Comparison of ENCODE assay signal across 16 cellular contexts in the genomic region with DNA sequence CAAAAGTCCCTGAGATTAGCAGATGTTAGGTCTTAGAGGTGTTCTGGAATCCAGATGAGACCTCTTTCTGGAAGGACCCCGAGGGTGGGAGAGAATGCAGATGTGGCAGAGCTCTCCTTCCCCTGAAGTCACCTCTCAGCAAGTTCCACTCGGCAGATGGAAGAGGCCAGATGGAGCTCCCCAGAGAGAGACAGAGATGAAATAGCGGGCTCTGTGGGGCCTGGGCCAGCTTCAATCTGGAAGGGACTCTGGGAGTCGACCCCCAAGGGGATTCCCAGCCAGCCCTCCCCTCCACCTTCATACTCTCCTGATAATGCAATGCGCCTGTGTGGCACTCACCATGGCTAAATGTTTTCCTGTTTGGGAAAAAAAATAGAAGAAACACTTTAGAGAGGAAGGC.
"Had no signal": no experiment of that assay in that cellular context is flagged by ENCODE, and none has a peak within 500 bp of the region (broad histone marks: within the 10 kb centered on the region; RNA-seq: fewer than 3 reads in every experiment).

No MANE protein-coding gene starts in this region.

- H3K4me3 ChIP-seq: esophagus squamous epithelium, tibial artery had no signal

- DNase-seq: activated CD4-positive, alpha-beta memory T cell treated with anti-CD3 and anti-CD28 coated beads, Interleukin-2, amount 10 ng/mL, durations not matched to agents 7 days and 5 days; activated CD4-positive, alpha-beta T cell treated with anti-CD3 and anti-CD28 coated beads for 48 hours; activated CD4-positive, CD25-positive, alpha-beta regulatory T cell; activated CD8-positive, alpha-beta memory T cell treated with anti-CD3 and anti-CD28 coated beads, Interleukin-2, amount 10 ng/mL, durations not matched to agents 7 days and 5 days; activated naive CD4-positive, alpha-beta T cell; activated naive CD8-positive, alpha-beta T cell treated with anti-CD3 and anti-CD28 coated beads for 36 hours; amniotic stem cell; effector memory CD8-positive, alpha-beta T cell; esophagus squamous epithelium; mesenchymal stem cell; stimulated activated naive CD4-positive, alpha-beta T cell; T-helper 9 cell; tibial artery had no signal

- ATAC-seq: activated CD8-positive, alpha-beta memory T cell treated with anti-CD3 and anti-CD28 coated beads, Interleukin-2, amount 10 ng/mL, durations not matched to agents 7 days and 5 days; activated T-helper 17 cell treated with anti-CD3 and anti-CD28 coated beads, Interleukin-2, amount 50 U/mL, for 72 hours; effector memory CD8-positive, alpha-beta T cell; natural killer cell treated with Interleukin-12 subunit alpha and Interleukin-12 subunit beta and Interleukin-15 and Interleukin-18, amount 100 ng/mL, for 72 hours had no signal

- H3K36me3 ChIP-seq: esophagus squamous epithelium, tibial artery had no signal

- H3K9me3 ChIP-seq: esophagus squamous epithelium, tibial artery had no signal

- H3K4me3 Mint-ChIP-seq: activated CD4-positive, alpha-beta memory T cell treated with anti-CD3 and anti-CD28 coated beads, Interleukin-2, amount 10 ng/mL, durations not matched to agents 7 days and 5 days; activated CD8-positive, alpha-beta memory T cell treated with anti-CD3 and anti-CD28 coated beads, Interleukin-2, amount 10 ng/mL, durations not matched to agents 7 days and 5 days; activated naive CD8-positive, alpha-beta T cell treated with anti-CD3 and anti-CD28 coated beads for 36 hours; activated T-helper 17 cell treated with anti-CD3 and anti-CD28 coated beads, Interleukin-2, amount 50 U/mL, for 72 hours; effector memory CD8-positive, alpha-beta T cell; natural killer cell treated with Interleukin-12 subunit alpha and Interleukin-12 subunit beta and Interleukin-15 and Interleukin-18, amount 100 ng/mL, for 72 hours had no signal

- H3K27ac Mint-ChIP-seq: activated CD4-positive, alpha-beta memory T cell treated with anti-CD3 and anti-CD28 coated beads, Interleukin-2, amount 10 ng/mL, durations not matched to agents 7 days and 5 days; activated CD8-positive, alpha-beta memory T cell treated with anti-CD3 and anti-CD28 coated beads, Interleukin-2, amount 10 ng/mL, durations not matched to agents 7 days and 5 days; activated naive CD8-positive, alpha-beta T cell treated with anti-CD3 and anti-CD28 coated beads for 36 hours; activated T-helper 17 cell treated with anti-CD3 and anti-CD28 coated beads, Interleukin-2, amount 50 U/mL, for 72 hours; natural killer cell treated with Interleukin-12 subunit alpha and Interleukin-12 subunit beta and Interleukin-15 and Interleukin-18, amount 100 ng/mL, for 72 hours had no signal

- H3K9me3 Mint-ChIP-seq: activated CD4-positive, alpha-beta memory T cell treated with anti-CD3 and anti-CD28 coated beads, Interleukin-2, amount 10 ng/mL, durations not matched to agents 7 days and 5 days; activated naive CD8-positive, alpha-beta T cell treated with anti-CD3 and anti-CD28 coated beads for 36 hours; activated T-helper 17 cell treated with anti-CD3 and anti-CD28 coated beads, Interleukin-2, amount 50 U/mL, for 72 hours; effector memory CD8-positive, alpha-beta T cell; natural killer cell treated with Interleukin-12 subunit alpha and Interleukin-12 subunit beta and Interleukin-15 and Interleukin-18, amount 100 ng/mL, for 72 hours had no signal

- H3K4me1 Mint-ChIP-seq: activated CD4-positive, alpha-beta memory T cell treated with anti-CD3 and anti-CD28 coated beads, Interleukin-2, amount 10 ng/mL, durations not matched to agents 7 days and 5 days; activated CD8-positive, alpha-beta memory T cell treated with anti-CD3 and anti-CD28 coated beads, Interleukin-2, amount 10 ng/mL, durations not matched to agents 7 days and 5 days; activated naive CD8-positive, alpha-beta T cell treated with anti-CD3 and anti-CD28 coated beads for 36 hours; activated T-helper 17 cell treated with anti-CD3 and anti-CD28 coated beads, Interleukin-2, amount 50 U/mL, for 72 hours had no signal

- H3K27ac ChIP-seq: esophagus squamous epithelium, tibial artery had no signal

- H3K4me1 ChIP-seq: tibial artery had no signal

- H3K27me3 ChIP-seq: esophagus squamous epithelium, tibial artery had no signal

- H3K27me3 Mint-ChIP-seq: activated CD4-positive, alpha-beta memory T cell treated with anti-CD3 and anti-CD28 coated beads, Interleukin-2, amount 10 ng/mL, durations not matched to agents 7 days and 5 days; activated naive CD8-positive, alpha-beta T cell treated with anti-CD3 and anti-CD28 coated beads for 36 hours; activated T-helper 17 cell treated with anti-CD3 and anti-CD28 coated beads, Interleukin-2, amount 50 U/mL, for 72 hours had no signal

- H3K36me3 Mint-ChIP-seq: activated CD8-positive, alpha-beta memory T cell treated with anti-CD3 and anti-CD28 coated beads, Interleukin-2, amount 10 ng/mL, durations not matched to agents 7 days and 5 days; activated naive CD8-positive, alpha-beta T cell treated with anti-CD3 and anti-CD28 coated beads for 36 hours; natural killer cell treated with Interleukin-12 subunit alpha and Interleukin-12 subunit beta and Interleukin-15 and Interleukin-18, amount 100 ng/mL, for 72 hours had no signal

- FAIRE-seq: urothelium cell line had no signal
